3 cellular contexts compared by ENCODE assay signal in genomic region chr1:228033376-228033775, GRCh38.
TF ChIP-seq lines count a peak whose summit lies in the region.

No MANE protein-coding gene starts in this region.

TF ChIP-seq in HCT116, 20 proteins besides CTCF, POLR2A, EP300 and RAD21:
- TF ChIP-seq TCF7L2 (IDR thresholded peaks at IDR 0.05; ENCODE audit: borderline replicate concordance, extremely low read depth, insufficient read depth, insufficient read length) (no peak), EZH2phosphoT487 (IDR thresholded peaks at IDR 0.05; ENCODE audit: borderline replicate concordance) (no peak), MAX (IDR thresholded peaks at IDR 0.05) (no peak), POLR2AphosphoS5 (IDR thresholded peaks at IDR 0.05; ENCODE audit: low read depth, low read length) (no peak), CBX3 (IDR thresholded peaks at IDR 0.05; ENCODE audit: low read depth) (peak; percentile 60; the same call in 1 of the 2 replicates), YY1 (IDR thresholded peaks at IDR 0.05; ENCODE audit: extremely low read depth, insufficient replicate concordance, low read depth, low read length) (no peak)

TF ChIP-seq in HEK293, 187 proteins besides CTCF, POLR2A, EP300 and RAD21:
- no peak for TF ChIP-seq ZSCAN16 (tag by site-specific recombination; IDR thresholded peaks at IDR 0.05)
- TF ChIP-seq KLF16 (tag by site-specific recombination; IDR thresholded peaks at IDR 0.05) = no peak
- TF ChIP-seq ZNF658 (tag by site-specific recombination; IDR thresholded peaks at IDR 0.05) = no peak
- no peak for TF ChIP-seq ZNF18 (tag by site-specific recombination; IDR thresholded peaks at IDR 0.05)
- no peak for TF ChIP-seq ZNF324 (tag by site-specific recombination; IDR thresholded peaks at IDR 0.05)
- no peak for TF ChIP-seq WT1 (tag by site-specific recombination; IDR thresholded peaks at IDR 0.05)
- no peak for TF ChIP-seq ZNF202 (tag by site-specific recombination; IDR thresholded peaks at IDR 0.05; ENCODE audit: borderline replicate concordance)
- TF ChIP-seq GLIS1 (tag by site-specific recombination; IDR thresholded peaks at IDR 0.05) = no peak
- TF ChIP-seq AEBP2 (tag by site-specific recombination; IDR thresholded peaks at IDR 0.05; ENCODE audit: borderline replicate concordance) = no peak
- TF ChIP-seq ZNF223 (tag by site-specific recombination; IDR thresholded peaks at IDR 0.05) = no peak
- peak; percentile 47; the same call in 1 of the 2 replicates for TF ChIP-seq ZNF248 (tag by site-specific recombination; IDR thresholded peaks at IDR 0.05)
- TF ChIP-seq ZNF423 (tag by site-specific recombination; IDR thresholded peaks at IDR 0.05) = no peak
- peak; percentile 10; the same call in 1 of the 2 replicates for TF ChIP-seq ZNF121 (tag by site-specific recombination; IDR thresholded peaks at IDR 0.05)
- no peak for TF ChIP-seq ZNF654 (tag by site-specific recombination; IDR thresholded peaks at IDR 0.05; ENCODE audit: low read depth)
- peak; percentile 63; the same call in 1 of the 2 replicates for TF ChIP-seq TRIM28 (IDR thresholded peaks at IDR 0.05; ENCODE audit: borderline replicate concordance, low read length)
- TF ChIP-seq ZNF791 (tag by site-specific recombination; IDR thresholded peaks at IDR 0.05) = no peak
- TF ChIP-seq ZNF391 (tag by site-specific recombination; IDR thresholded peaks at IDR 0.05; ENCODE audit: borderline replicate concordance, low read depth) = no peak
- no peak for TF ChIP-seq ZNF600 (tag by site-specific recombination; IDR thresholded peaks at IDR 0.05)
- peak; percentile 51 for TF ChIP-seq SETDB1 (IDR thresholded peaks at IDR 0.05; ENCODE audit: insufficient read length, low read length)
- TF ChIP-seq ZXDB (tag by site-specific recombination; IDR thresholded peaks at IDR 0.05) = no peak

TF ChIP-seq in K562, 482 proteins besides CTCF, POLR2A, EP300 and RAD21:
- TF ChIP-seq STAG1 (CRISPR knock-in tag; IDR thresholded peaks at IDR 0.05; ENCODE audit: borderline replicate concordance) (no peak), RBM25 (IDR thresholded peaks at IDR 0.05; ENCODE audit: low read depth, low read length, severe bottlenecking) (peak; percentile 10)
